22 cellular contexts compared by ENCODE assay signal in genomic region chr15:57415559-57415958, GRCh38. TPM values are rescaled to one million over a fixed set of nuclear protein-coding genes. Genes with fewer than 3 reads are reported as not detected.
DNase-seq lines count a peak whose midpoint lies in the region; ATAC-seq and TF ChIP-seq lines count a peak whose summit lies in the region.
"Had no signal": no experiment of that assay in that cellular context is flagged by ENCODE, and none has a peak within 500 bp of the region (broad histone marks: within the 10 kb centered on the region; RNA-seq: fewer than 3 reads in every experiment).

No MANE protein-coding gene starts in this region.

- no peak overlapping the region for H4K5ac ChIP-seq in mesendoderm (ENCODE audit: low read length)

- no peak overlapping the region for H2BK120ac ChIP-seq in mesendoderm (ENCODE audit: low read depth, low read length)

- H3K56ac ChIP-seq in mesendoderm (ENCODE audit: low read length), result no peak overlapping the region

- intact Hi-C loops in Right ventricle myocardium inferior (cut with DNase I), result loop anchor here (5.0 kb wide), 2 partner anchors 38 to 42 kb away; partner anchors contain the start of gene CGNL1
- intact Hi-C loops in cardiac septum (cut with DNase I), result no loop called here
- intact Hi-C loops in heart right ventricle (cut with DNase I), result no loop called here

- 64 to 70% methylated on average over 6 of the region's 6 CpGs for WGBS in heart right ventricle, 2 donors
- WGBS in mesendoderm (ENCODE audit: extremely low coverage, insufficient coverage, low lambda C conversion rate), result no CpG with 5 or more reads among the region's 6 CpGs

- H3K27ac Mint-ChIP-seq in activated naive CD8-positive, alpha-beta T cell treated with anti-CD3 and anti-CD28 coated beads for 36 hours, result no peak overlapping the region
- H3K27ac Mint-ChIP-seq in T-cell, result no peak overlapping the region
- no peak overlapping the region for H3K27ac Mint-ChIP-seq in activated naive CD8-positive, alpha-beta T cell treated with anti-CD3 and anti-CD28 coated beads, Interleukin-2, amount 50 U/mL, for 24 hours
- H3K27ac Mint-ChIP-seq: CD4-positive, CD25-positive, alpha-beta regulatory T cell; IgD-negative memory B cell had no signal

- DNase-seq in Right ventricle myocardium inferior (ENCODE audit: missing footprints), result peak; percentile 88
- DNase-seq in cardiac septum (ENCODE audit: low spot score), result no peak
- DNase-seq in heart right ventricle, result peak; percentile 73 to 74
- DNase-seq in mesendoderm, result no peak
- no peak for DNase-seq in activated naive CD8-positive, alpha-beta T cell treated with anti-CD3 and anti-CD28 coated beads for 36 hours
- DNase-seq in T-cell, result no peak
- no peak for DNase-seq in ureter (ENCODE audit: low spot score)
- no peak for DNase-seq in activated naive CD8-positive, alpha-beta T cell treated with anti-CD3 and anti-CD28 coated beads, Interleukin-2, amount 50 U/mL, for 24 hours
- DNase-seq: AML-193; CD4-positive, CD25-positive, alpha-beta regulatory T cell; DMS79 treated with DMSO at 0.1 percent for 48 hours; NCI-H1105 treated with DMSO at 0.1 percent for 48 hours; NCI-H2081; NCI-H2171; NCI-H345; NCI-H774; NK-92 treated with Interleukin-12 subunit alpha and Interleukin-12 subunit beta, amount 100 ng/mL, for 24 hours had no signal

- TF ChIP-seq CTCF in heart right ventricle (IDR thresholded peaks at IDR 0.05), result no peak

- H3K4me3 ChIP-seq in heart right ventricle, result no peak overlapping the region
- no peak overlapping the region for H3K4me3 ChIP-seq in mesendoderm (ENCODE audit: low read length)
- H3K4me3 ChIP-seq: GM12878, HAP-1 had no signal

- H3K36me3 ChIP-seq in heart right ventricle, result no peaks in the 10 kb centered on the region
- no peaks in the 10 kb centered on the region for H3K36me3 ChIP-seq in mesendoderm (ENCODE audit: control insufficient read depth, insufficient read depth, low read length)
- H3K36me3 ChIP-seq: HAP-1 had no signal

- peaks cover 0 to 6% (median 0%) of the 10 kb centered on the region in 11 donors for H3K9me3 ChIP-seq in heart right ventricle
- H3K9me3 ChIP-seq: HAP-1 had no signal

- H3K4me1 ChIP-seq in heart right ventricle (peaks cover 0 to 34% (median 10%) of the 10 kb centered on the region in 9 donors), mesendoderm (ENCODE audit: control insufficient read depth, low read depth, low read length) (peaks cover 8% of the 10 kb centered on the region)
- H3K4me1 ChIP-seq: HAP-1 had no signal

- peak; percentile 64 for ATAC-seq in Right ventricle myocardium inferior
- peak in 4 of 8 donors; percentile 12 to 54 (median 34) for ATAC-seq in heart right ventricle
- ATAC-seq in T-cell (replicated peaks in 1 of 4), result no peak
- no peak for ATAC-seq in activated naive CD8-positive, alpha-beta T cell treated with anti-CD3 and anti-CD28 coated beads, Interleukin-2, amount 50 U/mL, for 24 hours
- ATAC-seq: GM12878 had no signal

- H2BK5ac ChIP-seq in mesendoderm (ENCODE audit: low read length), result peak overlapping the region; percentile 41

- no peak overlapping the region for H3K9ac ChIP-seq in mesendoderm (ENCODE audit: low read length)

- CTCF ChIA-PET in T-cell (lab: Charles Lee), result no interaction called here

- peak overlapping the region; percentile 16 for H2AK5ac ChIP-seq in mesendoderm (ENCODE audit: low read length)

- peaks cover 7% of the 10 kb centered on the region for H3K79me1 ChIP-seq in mesendoderm (ENCODE audit: low read length)

- no peak overlapping the region for H3K4me3 Mint-ChIP-seq in activated naive CD8-positive, alpha-beta T cell treated with anti-CD3 and anti-CD28 coated beads for 36 hours
- no peak overlapping the region for H3K4me3 Mint-ChIP-seq in T-cell
- H3K4me3 Mint-ChIP-seq in activated naive CD8-positive, alpha-beta T cell treated with anti-CD3 and anti-CD28 coated beads, Interleukin-2, amount 50 U/mL, for 24 hours, result no peak overlapping the region
- H3K4me3 Mint-ChIP-seq: CD4-positive, CD25-positive, alpha-beta regulatory T cell; IgD-negative memory B cell had no signal

- H3K79me2 ChIP-seq in mesendoderm (ENCODE audit: control insufficient read depth, insufficient read depth, low read length), result peaks cover 2% of the 10 kb centered on the region

- H3K4me1 Mint-ChIP-seq in activated naive CD8-positive, alpha-beta T cell treated with anti-CD3 and anti-CD28 coated beads for 36 hours, result no peaks in the 10 kb centered on the region
- H3K4me1 Mint-ChIP-seq in T-cell, result no peaks in the 10 kb centered on the region
- H3K4me1 Mint-ChIP-seq in activated naive CD8-positive, alpha-beta T cell treated with anti-CD3 and anti-CD28 coated beads, Interleukin-2, amount 50 U/mL, for 24 hours, result no peaks in the 10 kb centered on the region
- H3K4me1 Mint-ChIP-seq: CD4-positive, CD25-positive, alpha-beta regulatory T cell; IgD-negative memory B cell had no signal

- POLR2A ChIA-PET in T-cell (lab: Charles Lee), result no interaction called here

- no peak overlapping the region for H4K8ac ChIP-seq in mesendoderm (ENCODE audit: low read depth, low read length)

- H3K18ac ChIP-seq in mesendoderm (ENCODE audit: low read length), result no peak overlapping the region

- no peak overlapping the region for H2BK15ac ChIP-seq in mesendoderm (replicated peaks; ENCODE audit: low read depth)

- H3K4me2 ChIP-seq in mesendoderm (ENCODE audit: low read length), result no peak overlapping the region

- H3K4ac ChIP-seq in mesendoderm (ENCODE audit: low read depth, low read length), result peak overlapping the region; percentile 61

- H3K36me3 Mint-ChIP-seq in activated naive CD8-positive, alpha-beta T cell treated with anti-CD3 and anti-CD28 coated beads for 36 hours, result no peaks in the 10 kb centered on the region
- no peaks in the 10 kb centered on the region for H3K36me3 Mint-ChIP-seq in T-cell
- H3K36me3 Mint-ChIP-seq in activated naive CD8-positive, alpha-beta T cell treated with anti-CD3 and anti-CD28 coated beads, Interleukin-2, amount 50 U/mL, for 24 hours (ENCODE audit: low read depth), result no peaks in the 10 kb centered on the region
- H3K36me3 Mint-ChIP-seq: CD4-positive, CD25-positive, alpha-beta regulatory T cell; IgD-negative memory B cell had no signal

- H3K27ac ChIP-seq in heart right ventricle, result peak overlapping the region in 3 of 10 donors; percentile 47 to 57 (median 53)
- H3K27ac ChIP-seq in mesendoderm (ENCODE audit: low read depth, low read length), result no peak overlapping the region
- H3K27ac ChIP-seq: 22Rv1, RWPE1 had no signal

- H3K9me3 Mint-ChIP-seq in activated naive CD8-positive, alpha-beta T cell treated with anti-CD3 and anti-CD28 coated beads for 36 hours, result no peaks in the 10 kb centered on the region
- H3K9me3 Mint-ChIP-seq in T-cell, result no peaks in the 10 kb centered on the region
- no peaks in the 10 kb centered on the region for H3K9me3 Mint-ChIP-seq in activated naive CD8-positive, alpha-beta T cell treated with anti-CD3 and anti-CD28 coated beads, Interleukin-2, amount 50 U/mL, for 24 hours
- H3K9me3 Mint-ChIP-seq: IgD-negative memory B cell had no signal

- H3K27me3 Mint-ChIP-seq in activated naive CD8-positive, alpha-beta T cell treated with anti-CD3 and anti-CD28 coated beads for 36 hours, result no peaks in the 10 kb centered on the region
- peaks cover 5 to 14% of the 10 kb centered on the region in 2 donors for H3K27me3 Mint-ChIP-seq in T-cell
- H3K27me3 Mint-ChIP-seq in activated naive CD8-positive, alpha-beta T cell treated with anti-CD3 and anti-CD28 coated beads, Interleukin-2, amount 50 U/mL, for 24 hours, result peaks cover 6% of the 10 kb centered on the region

- no peak overlapping the region for H3K23ac ChIP-seq in mesendoderm (ENCODE audit: low read length)

- no peaks in the 10 kb centered on the region for H3K27me3 ChIP-seq in heart right ventricle
- H3K27me3 ChIP-seq in mesendoderm (ENCODE audit: insufficient read depth, low read length, poor library complexity), result no peaks in the 10 kb centered on the region

RNA-seq across cellular contexts. Expression of gene CGNL1, which starts 39.3 kb away (rescaled TPM):
- total RNA-seq in Right ventricle myocardium inferior, result 10.0 TPM
- total RNA-seq in cardiac septum, result 19.6 TPM
- total RNA-seq in heart right ventricle, result 10 to 100 TPM in 9 of 10 donors, 1 to 10 TPM in 1; 8.0 to 42.9 (median 35.5) TPM
- 1 to 10 TPM; 2.7 to 6.9 TPM for polyA plus RNA-seq in heart right ventricle
- 8.1 TPM for polyA plus RNA-seq in mesendoderm (2013, experiment 1 of 2)
- 8.8 TPM for polyA plus RNA-seq in mesendoderm (2013, experiment 2 of 2)
- total RNA-seq in activated naive CD8-positive, alpha-beta T cell treated with anti-CD3 and anti-CD28 coated beads for 36 hours, result not detected
- under 1 TPM in 3 of 5 donors, not detected in 2; 0.13 to 0.18 (median 0.16) TPM for total RNA-seq in T-cell
- 12.6 TPM for total RNA-seq in ureter
- total RNA-seq: CD4-positive, CD25-positive, alpha-beta regulatory T cell had no signal
- polyA plus RNA-seq: CD4-positive, CD25-positive, alpha-beta regulatory T cell had no signal

Comparison
In these comparisons a context has a peak if more than half of its experiments do, and no peak if none do; other contexts are left out.
1. DNase-seq: peak in Right ventricle myocardium inferior (single experiment) and heart right ventricle (2 of 2); none in cardiac septum (single experiment), mesendoderm (single experiment), activated naive CD8-positive, alpha-beta T cell treated with anti-CD3 and anti-CD28 coated beads for 36 hours (single experiment), T-cell (0 of 34), ureter (single experiment) and activated naive CD8-positive, alpha-beta T cell treated with anti-CD3 and anti-CD28 coated beads, Interleukin-2, amount 50 U/mL, for 24 hours (single experiment).